27 cellular contexts compared by ENCODE assay signal in genomic region chr7:90384433-90384832, GRCh38. TPM values are rescaled to one million over a fixed set of nuclear protein-coding genes. Genes with fewer than 3 reads are reported as not detected.
A peak's percentile ranks its signal among the peaks of the same experiment; 100 is the strongest.
DNase-seq lines count a peak whose midpoint lies in the region; ATAC-seq and TF ChIP-seq lines count a peak whose summit lies in the region.
"Had no signal": no experiment of that assay in that cellular context is flagged by ENCODE, and none has a peak within 500 bp of the region (broad histone marks: within the 10 kb centered on the region; RNA-seq: fewer than 3 reads in every experiment).

No MANE protein-coding gene starts in this region.

- no peaks in the 10 kb centered on the region for H3K27me3 Mint-ChIP-seq in natural killer cell (ENCODE audit: low read depth in 2 of 2)
- no peaks in the 10 kb centered on the region for H3K27me3 Mint-ChIP-seq in natural killer cell treated with Interleukin-12 subunit alpha and Interleukin-12 subunit beta and Interleukin-15 and Interleukin-18, amount 100 ng/mL, for 72 hours
- H3K27me3 Mint-ChIP-seq: activated B cell treated with CpG ODN at 0.5 μM for 24 hours; activated CD4-positive, alpha-beta memory T cell treated with anti-CD3 and anti-CD28 coated beads for 36 hours; activated naive CD4-positive, alpha-beta T cell treated with anti-CD3 and anti-CD28 coated beads, Interleukin-2, amount 10 ng/mL, durations not matched to agents 7 days and 5 days; naive B cell had no signal

- POLR2A ChIA-PET in RWPE1 (lab: Yijun Ruan, JAX; ENCODE audit: low non-redundant PET), result no interaction called here

- no peak for TF ChIP-seq CTCF in natural killer cell (IDR thresholded peaks at IDR 0.05)
- no peak for TF ChIP-seq CTCF in RWPE1 (conservative IDR thresholded peaks at IDR 0.05; ENCODE audit: low read depth)

- intact Hi-C loops in natural killer cell (cut with micrococcal nuclease) (no loop called here), left ventricle myocardium superior (cut with micrococcal nuclease) (no loop called here)

- H3K36me3 Mint-ChIP-seq in natural killer cell, result peaks cover 17% of the 10 kb centered on the region
- H3K36me3 Mint-ChIP-seq in natural killer cell treated with Interleukin-12 subunit alpha and Interleukin-12 subunit beta and Interleukin-15 and Interleukin-18, amount 100 ng/mL, for 72 hours, result peaks cover 36% of the 10 kb centered on the region

- H3K4me1 Mint-ChIP-seq in natural killer cell, result no peaks in the 10 kb centered on the region
- H3K4me1 Mint-ChIP-seq in natural killer cell treated with Interleukin-12 subunit alpha and Interleukin-12 subunit beta and Interleukin-15 and Interleukin-18, amount 100 ng/mL, for 72 hours (ENCODE audit: low read depth in 2 of 2), result peaks cover 0 to 2% of the 10 kb centered on the region in 2 donors
- H3K4me1 Mint-ChIP-seq: activated B cell treated with CpG ODN at 0.5 μM for 24 hours; activated naive CD4-positive, alpha-beta T cell treated with anti-CD3 and anti-CD28 coated beads, Interleukin-2, amount 10 ng/mL, durations not matched to agents 7 days and 5 days; CD14-positive monocyte; naive B cell had no signal

- H3K27ac ChIP-seq in RWPE1 (no peak overlapping the region), epithelial cell of prostate (peak overlapping the region; percentile 97)
- H3K27ac ChIP-seq: A549, ovary, Peyer's patch, right lobe of liver, SK-N-MC had no signal

- DNase-seq in natural killer cell (no peak), RWPE1 (ENCODE audit: low spot score) (peak; percentile 39), epithelial cell of prostate (ENCODE audit: low read depth, low spot score) (no peak), stromal cell of bone marrow (ENCODE audit: low read depth) (peak; percentile 25), left ventricle myocardium superior (no peak), medulla oblongata (ENCODE audit: extremely low spot score) (no peak)
- DNase-seq in natural killer cell treated with Interleukin-12 subunit alpha and Interleukin-12 subunit beta and Interleukin-15 and Interleukin-18, amount 100 ng/mL, for 72 hours (ENCODE audit: low spot score), result no peak
- DNase-seq: activated B cell treated with CpG ODN at 0.5 μM for 24 hours; activated CD4-positive, alpha-beta memory T cell treated with anti-CD3 and anti-CD28 coated beads for 36 hours; activated naive CD4-positive, alpha-beta T cell treated with anti-CD3 and anti-CD28 coated beads, Interleukin-2, amount 10 ng/mL, durations not matched to agents 7 days and 5 days; activated T-cell treated with anti-CD3 and anti-CD28 coated beads, Interleukin-2, amount 50 U/mL, for 1 hour; cerebellar nuclear complex; H7; KBM-7; mesendoderm; naive B cell; NCI-H146; NCI-H524 treated with DMSO at 0.1 percent for 48 hours; ovary; Peyer's patch; right lobe of liver; substantia nigra had no signal

- H3K4me3 Mint-ChIP-seq in natural killer cell, result no peak overlapping the region
- H3K4me3 Mint-ChIP-seq in natural killer cell treated with Interleukin-12 subunit alpha and Interleukin-12 subunit beta and Interleukin-15 and Interleukin-18, amount 100 ng/mL, for 72 hours, result no peak overlapping the region
- H3K4me3 Mint-ChIP-seq: activated B cell treated with CpG ODN at 0.5 μM for 24 hours; activated CD4-positive, alpha-beta memory T cell treated with anti-CD3 and anti-CD28 coated beads for 36 hours; activated naive CD4-positive, alpha-beta T cell treated with anti-CD3 and anti-CD28 coated beads, Interleukin-2, amount 10 ng/mL, durations not matched to agents 7 days and 5 days; CD14-positive monocyte; naive B cell had no signal

- CTCF ChIA-PET in RWPE1 (lab: Yijun Ruan, JAX), result no interaction called here

- H3K27ac Mint-ChIP-seq in natural killer cell, result peak overlapping the region; percentile 41 to 45
- no peak overlapping the region for H3K27ac Mint-ChIP-seq in natural killer cell treated with Interleukin-12 subunit alpha and Interleukin-12 subunit beta and Interleukin-15 and Interleukin-18, amount 100 ng/mL, for 72 hours
- H3K27ac Mint-ChIP-seq: activated B cell treated with CpG ODN at 0.5 μM for 24 hours; activated CD4-positive, alpha-beta memory T cell treated with anti-CD3 and anti-CD28 coated beads for 36 hours; activated naive CD4-positive, alpha-beta T cell treated with anti-CD3 and anti-CD28 coated beads, Interleukin-2, amount 10 ng/mL, durations not matched to agents 7 days and 5 days; CD14-positive monocyte had no signal

- no peaks in the 10 kb centered on the region for H3K9me3 Mint-ChIP-seq in natural killer cell
- H3K9me3 Mint-ChIP-seq in natural killer cell treated with Interleukin-12 subunit alpha and Interleukin-12 subunit beta and Interleukin-15 and Interleukin-18, amount 100 ng/mL, for 72 hours, result no peaks in the 10 kb centered on the region
- H3K9me3 Mint-ChIP-seq: activated B cell treated with CpG ODN at 0.5 μM for 24 hours; activated CD4-positive, alpha-beta memory T cell treated with anti-CD3 and anti-CD28 coated beads for 36 hours; activated naive CD4-positive, alpha-beta T cell treated with anti-CD3 and anti-CD28 coated beads, Interleukin-2, amount 10 ng/mL, durations not matched to agents 7 days and 5 days had no signal

- ATAC-seq in natural killer cell, result no peak
- ATAC-seq in natural killer cell treated with Interleukin-12 subunit alpha and Interleukin-12 subunit beta and Interleukin-15 and Interleukin-18, amount 100 ng/mL, for 72 hours, result no peak
- ATAC-seq in GM18907 (IDR thresholded peaks at IDR 0.05; ENCODE audit: unreplicated experiment), result no peak
- no peak for ATAC-seq in left ventricle myocardium superior
- ATAC-seq: A549, esophagus mucosa, right lobe of liver had no signal

RNA-seq across cellular contexts. Expression of gene CLDN12, which starts 18.8 kb away (rescaled TPM):
- total RNA-seq in natural killer cell (under 1 TPM; 0.68 to 0.86 (median 0.71) TPM), left ventricle myocardium superior (34.0 TPM)
- 1 to 10 TPM; 4.4 to 5.2 TPM for total RNA-seq in natural killer cell treated with Interleukin-12 subunit alpha and Interleukin-12 subunit beta and Interleukin-15 and Interleukin-18, amount 100 ng/mL, for 72 hours

RNA-seq across cellular contexts. Expression of gene GTPBP10, which starts 37.9 kb away (rescaled TPM):
- total RNA-seq in natural killer cell, result 10 to 100 TPM; 15.2 to 19.6 (median 19.2) TPM
- total RNA-seq in natural killer cell treated with Interleukin-12 subunit alpha and Interleukin-12 subunit beta and Interleukin-15 and Interleukin-18, amount 100 ng/mL, for 72 hours, result 10 to 100 TPM; 17.9 to 28.9 TPM
- total RNA-seq in left ventricle myocardium superior, result 25.9 TPM

Comparison
In these comparisons a context has a peak if more than half of its experiments do, and no peak if none do; other contexts are left out.
1. H3K27ac Mint-ChIP-seq: peak in natural killer cell (2 of 2); none in natural killer cell treated with Interleukin-12 subunit alpha and Interleukin-12 subunit beta and Interleukin-15 and Interleukin-18, amount 100 ng/mL, for 72 hours (0 of 2).
2. DNase-seq: peak in RWPE1 (single experiment) and stromal cell of bone marrow (single experiment); none in natural killer cell (single experiment), natural killer cell treated with Interleukin-12 subunit alpha and Interleukin-12 subunit beta and Interleukin-15 and Interleukin-18, amount 100 ng/mL, for 72 hours (single experiment), epithelial cell of prostate (single experiment), left ventricle myocardium superior (single experiment) and medulla oblongata (single experiment).